ENCODE assay signal across 18 cellular contexts in the genomic region with DNA sequence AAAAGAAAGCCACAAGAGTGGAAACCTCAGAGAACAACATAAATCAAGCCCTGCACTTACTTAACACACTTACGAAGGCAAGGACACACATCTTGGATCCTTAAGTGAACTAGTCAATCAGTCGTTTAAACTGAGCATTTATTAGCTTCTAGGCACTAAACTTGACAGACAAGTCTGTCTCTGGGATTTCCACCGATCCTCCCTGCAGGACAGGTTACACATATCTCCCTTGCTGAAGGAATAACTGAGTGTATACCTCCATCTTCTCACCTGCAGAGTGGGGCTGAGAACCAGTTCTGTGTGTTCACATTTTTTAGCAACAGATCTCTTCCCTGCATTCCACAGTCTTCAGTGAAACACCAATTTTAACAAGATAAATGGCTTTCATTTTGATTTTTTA. TPM values are rescaled to one million over a fixed set of nuclear protein-coding genes. Genes with fewer than 3 reads are reported as not detected.
A peak's percentile ranks its signal among the peaks of the same experiment; 100 is the strongest.
DNase-seq lines count a peak whose midpoint lies in the region; ATAC-seq and TF ChIP-seq lines count a peak whose summit lies in the region.
"Had no signal": no experiment of that assay in that cellular context is flagged by ENCODE, and none has a peak within 500 bp of the region (broad histone marks: within the 10 kb centered on the region; RNA-seq: fewer than 3 reads in every experiment).

No MANE protein-coding gene starts in this region.

- peak; percentile 32 for DNase-seq in LNCaP clone FGC (ENCODE audit: low read depth)
- no peak for DNase-seq in body of pancreas
- peak; percentile 38 for DNase-seq in prostate gland (ENCODE audit: low spot score)
- no peak for DNase-seq in DMS114 treated with DMSO at 0.1 percent for 48 hours (lab: John Stamatoyannopoulos, UW; ENCODE audit: unreplicated experiment)
- DNase-seq in ascending aorta (ENCODE audit: low spot score in 2 of 2) = no peak
- DNase-seq: 8988T; ACHN; BE2C; C1 segment of cervical spinal cord; CD4-positive, alpha-beta memory T cell; CD4-positive, CD25-positive, alpha-beta regulatory T cell; CD8-positive, alpha-beta memory T cell; COR-L47; DMS 273 treated with DMSO at 0.1 percent for 48 hours; DMS79 treated with DMSO at 0.1 percent for 48 hours; GF-D8 had no signal

- no peak overlapping the region for H3K4me3 ChIP-seq in LNCaP clone FGC (ENCODE audit: low read depth, low read length)
- H3K4me3 ChIP-seq in body of pancreas = no peak overlapping the region
- no peak overlapping the region for H3K4me3 ChIP-seq in prostate gland
- no peak overlapping the region for H3K4me3 ChIP-seq in ascending aorta
- H3K4me3 ChIP-seq: BLaER1 had no signal

- no peak for ATAC-seq in body of pancreas

- H3K9me3 ChIP-seq in body of pancreas (no peaks in the 10 kb centered on the region), prostate gland (no peaks in the 10 kb centered on the region), ascending aorta (no peaks in the 10 kb centered on the region)
- H3K9me3 ChIP-seq: BE2C, BLaER1 had no signal

- H3K27ac ChIP-seq in body of pancreas = peak overlapping the region in 3 of 4 donors; percentile 41 to 97 (median 94)
- H3K27ac ChIP-seq in prostate gland = no peak overlapping the region
- no peak overlapping the region for H3K27ac ChIP-seq in ascending aorta
- H3K27ac ChIP-seq: BLaER1 had no signal

- no peak for TF ChIP-seq CTCF in LNCaP clone FGC (IDR thresholded peaks at IDR 0.05; ENCODE audit: control insufficient read depth, extremely low read depth, insufficient read depth)
- no peak for TF ChIP-seq CTCF in body of pancreas (IDR thresholded peaks at IDR 0.05)
- TF ChIP-seq CTCF in prostate gland (IDR thresholded peaks at IDR 0.05) = no peak
- TF ChIP-seq CTCF in ascending aorta (IDR thresholded peaks at IDR 0.05) = no peak

- TF ChIP-seq POLR2A in body of pancreas (IDR thresholded peaks at IDR 0.05) (peak in 1 of 3 donors; percentile 6), prostate gland (IDR thresholded peaks at IDR 0.05) (no peak)

- peaks cover 56% of the 10 kb centered on the region for H3K4me1 ChIP-seq in body of pancreas
- H3K4me1 ChIP-seq in prostate gland (replicated peaks) = no peaks in the 10 kb centered on the region
- H3K4me1 ChIP-seq in ascending aorta = no peaks in the 10 kb centered on the region
- H3K4me1 ChIP-seq: BE2C, BLaER1 had no signal

- intact Hi-C loops in body of pancreas (cut with DNase I) = no loop called here
- intact Hi-C loops in prostate gland (cut with DNase I) = no loop called here
- intact Hi-C loops in ascending aorta (cut with DNase I) = no loop called here

- 20 to 36% methylated on average over 3 of the region's 3 CpGs for whole genome bisulfite sequencing in body of pancreas, 2 donors
- 9% methylated on average over 3 of the region's 3 CpGs for WGBS in prostate gland

- H3K36me3 ChIP-seq in body of pancreas (replicated peaks in 1 of 2; ENCODE audit: insufficient read depth in 1 of 2, low read depth in 2 of 2) = peaks cover 33% of the 10 kb centered on the region in 2 donors
- H3K36me3 ChIP-seq in prostate gland = no peaks in the 10 kb centered on the region
- H3K36me3 ChIP-seq in ascending aorta = no peaks in the 10 kb centered on the region
- H3K36me3 ChIP-seq: BE2C, BLaER1 had no signal

- no peaks in the 10 kb centered on the region for H3K27me3 ChIP-seq in body of pancreas
- no peaks in the 10 kb centered on the region for H3K27me3 ChIP-seq in prostate gland (replicated peaks; ENCODE audit: insufficient read depth)
- no peaks in the 10 kb centered on the region for H3K27me3 ChIP-seq in ascending aorta
- H3K27me3 ChIP-seq: BE2C, BLaER1 had no signal

RNA-seq across cellular contexts. Expression of gene GP2, which starts 8.9 kb away (rescaled TPM):
- total RNA-seq in body of pancreas (over 10,000 TPM; 12,053 to 14,662 TPM), prostate gland (100 to 1,000 TPM in 1 of 2 donors, 10 to 100 TPM in 1; 29.8 to 971 TPM), ascending aorta (0.11 TPM)
- total RNA-seq: A673; CD4-positive, alpha-beta memory T cell; CD4-positive, CD25-positive, alpha-beta regulatory T cell; CD8-positive, alpha-beta memory T cell had no signal

RNA-seq across cellular contexts. Expression of gene UMOD, which starts 34.1 kb away (rescaled TPM):
- 10 to 100 TPM; 12.7 to 31.3 TPM for total RNA-seq in body of pancreas
- total RNA-seq in prostate gland = 1 to 10 TPM in 1 of 2 donors, not detected in 1; 1.5 TPM
- not detected for total RNA-seq in ascending aorta
- total RNA-seq: A673; CD4-positive, alpha-beta memory T cell; CD4-positive, CD25-positive, alpha-beta regulatory T cell; CD8-positive, alpha-beta memory T cell had no signal

Comparison
In these comparisons a context has a peak if more than half of its experiments do, and no peak if none do; other contexts are left out.
1. DNase-seq: peak in LNCaP clone FGC (single experiment) and prostate gland (single experiment); none in body of pancreas (0 of 4), DMS114 treated with DMSO at 0.1 percent for 48 hours (single experiment) and ascending aorta (0 of 2).
2. H3K27ac ChIP-seq: peak in body of pancreas (3 of 4); none in prostate gland (0 of 2) and ascending aorta (0 of 2).
3. RNA of gene GP2, which starts 8.9 kb away (total RNA-seq): 12,053 to 14,662 TPM in body of pancreas and 29.8 to 971 TPM in prostate gland; 0.11 TPM in ascending aorta (single experiment); every median in the first group is over 10 times any median in the second.
4. RNA of gene UMOD, which starts 34.1 kb away (total RNA-seq): 12.7 to 31.3 TPM in body of pancreas; 1.5 TPM in prostate gland and not detected in ascending aorta (single experiment); every median in the first group is over 4 times any median in the second.